Comparison of ENCODE assay signal across 25 cellular contexts in the genomic region with DNA sequence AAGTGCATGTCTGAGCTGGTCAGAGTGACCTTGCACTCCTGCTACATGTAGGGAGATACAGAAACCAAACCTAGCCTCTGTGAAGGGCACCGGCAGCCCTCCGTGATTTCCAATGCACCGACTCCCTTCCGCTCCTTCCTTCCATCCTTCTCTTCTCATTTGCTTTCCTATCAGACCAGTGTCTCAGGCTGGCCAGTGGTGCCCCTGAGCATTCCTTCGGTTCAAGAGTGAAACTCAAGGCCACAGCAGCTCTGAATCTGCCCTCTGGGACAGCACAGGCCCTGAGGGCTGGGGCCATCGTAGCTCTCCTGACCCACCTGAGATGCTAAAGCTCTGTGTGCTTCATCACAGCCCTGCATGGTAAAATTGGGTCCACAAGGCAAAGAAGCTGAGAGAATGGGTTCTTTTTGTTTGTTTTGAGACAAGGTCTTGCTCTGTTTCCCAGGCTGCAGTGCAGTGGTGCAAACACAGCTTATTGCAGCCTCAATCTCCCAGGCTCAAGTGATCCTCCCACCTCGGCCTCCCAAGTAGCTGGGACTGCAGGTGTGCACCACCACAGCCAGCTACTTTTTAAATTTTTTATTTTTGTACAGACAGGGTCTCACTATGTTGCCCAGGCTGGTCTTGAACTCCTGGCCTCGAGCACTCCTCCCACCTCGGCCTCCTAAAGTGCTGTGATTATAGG. TPM values are rescaled to one million over a fixed set of nuclear protein-coding genes. Genes with fewer than 3 reads are reported as not detected.
DNase-seq lines count a peak whose midpoint lies in the region; ATAC-seq and TF ChIP-seq lines count a peak whose summit lies in the region.
"Had no signal": no experiment of that assay in that cellular context is flagged by ENCODE, and none has a peak within 500 bp of the region (broad histone marks: within the 10 kb centered on the region; RNA-seq: fewer than 3 reads in every experiment).

No MANE protein-coding gene starts in this region.

- H3K4me1 Mint-ChIP-seq in natural killer cell = peaks cover 20 to 30% of the 10 kb centered on the region in 2 donors
- peaks cover 27 to 31% of the 10 kb centered on the region in 2 donors for H3K4me1 Mint-ChIP-seq in natural killer cell treated with Interleukin-12 subunit alpha and Interleukin-12 subunit beta and Interleukin-15 and Interleukin-18, amount 100 ng/mL, for 72 hours (ENCODE audit: low read depth in 2 of 2)

- H3K36me3 Mint-ChIP-seq in natural killer cell = no peaks in the 10 kb centered on the region
- H3K36me3 Mint-ChIP-seq in natural killer cell treated with Interleukin-12 subunit alpha and Interleukin-12 subunit beta and Interleukin-15 and Interleukin-18, amount 100 ng/mL, for 72 hours = no peaks in the 10 kb centered on the region

- no peak overlapping the region for H3K27ac Mint-ChIP-seq in natural killer cell
- H3K27ac Mint-ChIP-seq in natural killer cell treated with Interleukin-12 subunit alpha and Interleukin-12 subunit beta and Interleukin-15 and Interleukin-18, amount 100 ng/mL, for 72 hours = no peak overlapping the region
- H3K27ac Mint-ChIP-seq: dendritic cell treated with granulocyte-macrophage colony-stimulating factor and Interleukin-4, amounts not matched to agents 40 ng/mL and 50 ng/mL, for 4 days; endodermal cell had no signal

- H3K18ac ChIP-seq in mesendoderm (ENCODE audit: low read length) = no peak overlapping the region

- TF ChIP-seq CTCF in natural killer cell (IDR thresholded peaks at IDR 0.05) (no peak), MM.1S (IDR thresholded peaks at IDR 0.05; ENCODE audit: low read length) (no peak)

- no peak overlapping the region for H2BK120ac ChIP-seq in mesendoderm (ENCODE audit: low read depth, low read length)

- H3K4ac ChIP-seq in mesendoderm (ENCODE audit: low read depth, low read length) = no peak overlapping the region

- H3K27me3 Mint-ChIP-seq in natural killer cell (ENCODE audit: low read depth in 2 of 2) = peaks cover 13% of the 10 kb centered on the region in 2 donors
- peaks cover 0 to 12% of the 10 kb centered on the region in 2 donors for H3K27me3 Mint-ChIP-seq in natural killer cell treated with Interleukin-12 subunit alpha and Interleukin-12 subunit beta and Interleukin-15 and Interleukin-18, amount 100 ng/mL, for 72 hours
- H3K27me3 Mint-ChIP-seq: dendritic cell treated with granulocyte-macrophage colony-stimulating factor and Interleukin-4, amounts not matched to agents 40 ng/mL and 50 ng/mL, for 4 days had no signal

- H3K4me2 ChIP-seq in MM.1S (ENCODE audit: low read depth, low read length) (no peak overlapping the region; the same call in 1 of the 2 replicates), mesendoderm (ENCODE audit: low read length) (no peak overlapping the region)

- H3K79me2 ChIP-seq in MM.1S (ENCODE audit: low read length) (peaks cover 15% of the 10 kb centered on the region), mesendoderm (ENCODE audit: control insufficient read depth, insufficient read depth, low read length) (no peaks in the 10 kb centered on the region)

- H2BK15ac ChIP-seq in mesendoderm (replicated peaks; ENCODE audit: low read depth) = no peak overlapping the region

- no peaks in the 10 kb centered on the region for H3K9me3 ChIP-seq in MM.1S (replicated peaks; ENCODE audit: insufficient read depth, low read length)
- H3K9me3 ChIP-seq: esophagus muscularis mucosa, tibial artery had no signal

- no peak overlapping the region for H3K23ac ChIP-seq in mesendoderm (ENCODE audit: low read length)

- no peaks in the 10 kb centered on the region for H3K36me3 ChIP-seq in MM.1S (replicated peaks; ENCODE audit: insufficient read depth, low read length)
- H3K36me3 ChIP-seq in mesendoderm (ENCODE audit: control insufficient read depth, insufficient read depth, low read length) = no peaks in the 10 kb centered on the region
- H3K36me3 ChIP-seq: esophagus muscularis mucosa, tibial artery had no signal

- H3K9ac ChIP-seq in MM.1S (ENCODE audit: low read length) (no peak overlapping the region), mesendoderm (ENCODE audit: low read length) (no peak overlapping the region)

- peaks cover 56% of the 10 kb centered on the region for H3K4me1 ChIP-seq in MM.1S (ENCODE audit: low read length)
- peaks cover 13% of the 10 kb centered on the region for H3K4me1 ChIP-seq in mesendoderm (ENCODE audit: control insufficient read depth, low read depth, low read length)

- no peaks in the 10 kb centered on the region for H3K9me3 Mint-ChIP-seq in natural killer cell
- H3K9me3 Mint-ChIP-seq in natural killer cell treated with Interleukin-12 subunit alpha and Interleukin-12 subunit beta and Interleukin-15 and Interleukin-18, amount 100 ng/mL, for 72 hours = no peaks in the 10 kb centered on the region
- H3K9me3 Mint-ChIP-seq: dendritic cell treated with granulocyte-macrophage colony-stimulating factor and Interleukin-4, amounts not matched to agents 40 ng/mL and 50 ng/mL, for 4 days; endodermal cell had no signal

- H3K4me3 ChIP-seq in MM.1S (ENCODE audit: low read length) (no peak overlapping the region), mesendoderm (ENCODE audit: low read length) (no peak overlapping the region)
- H3K4me3 ChIP-seq: esophagus muscularis mucosa, tibial artery had no signal

- H2AFZ ChIP-seq in MM.1S (ENCODE audit: low read length) = no peak overlapping the region

- H2BK5ac ChIP-seq in mesendoderm (ENCODE audit: low read length) = no peak overlapping the region

- peak overlapping the region; percentile 50 for H2AK5ac ChIP-seq in mesendoderm (ENCODE audit: low read length)

- peak overlapping the region; percentile 30 for H3K4me3 Mint-ChIP-seq in natural killer cell
- H3K4me3 Mint-ChIP-seq in natural killer cell treated with Interleukin-12 subunit alpha and Interleukin-12 subunit beta and Interleukin-15 and Interleukin-18, amount 100 ng/mL, for 72 hours = no peak overlapping the region
- H3K4me3 Mint-ChIP-seq: dendritic cell treated with granulocyte-macrophage colony-stimulating factor and Interleukin-4, amounts not matched to agents 40 ng/mL and 50 ng/mL, for 4 days; endodermal cell had no signal

- ATAC-seq in natural killer cell = no peak
- ATAC-seq in natural killer cell treated with Interleukin-12 subunit alpha and Interleukin-12 subunit beta and Interleukin-15 and Interleukin-18, amount 100 ng/mL, for 72 hours = no peak
- ATAC-seq: left lobe of liver, Panc1 had no signal

- H3K27me3 ChIP-seq in MM.1S (replicated peaks; ENCODE audit: insufficient read depth, low read length) (no peaks in the 10 kb centered on the region), mesendoderm (ENCODE audit: insufficient read depth, low read length, poor library complexity) (no peaks in the 10 kb centered on the region)
- H3K27me3 ChIP-seq: esophagus muscularis mucosa had no signal

- no peaks in the 10 kb centered on the region for H4K20me1 ChIP-seq in MM.1S (ENCODE audit: insufficient read depth, low read length)

- H3K27ac ChIP-seq in MM.1S (ENCODE audit: low read length) = peak overlapping the region; percentile 39; the same call in 1 of the 2 replicates
- no peak overlapping the region for H3K27ac ChIP-seq in mesendoderm (ENCODE audit: low read depth, low read length)
- H3K27ac ChIP-seq: esophagus muscularis mucosa, tibial artery had no signal

- H3K9me2 ChIP-seq in MM.1S (replicated peaks; ENCODE audit: insufficient read depth, low read length) = no peaks in the 10 kb centered on the region

- no peak overlapping the region for H4K5ac ChIP-seq in mesendoderm (ENCODE audit: low read length)

- peak overlapping the region; percentile 53 for H3K56ac ChIP-seq in mesendoderm (ENCODE audit: low read length)

- no peak overlapping the region for H4K8ac ChIP-seq in mesendoderm (ENCODE audit: low read depth, low read length)

- intact Hi-C loops in natural killer cell (cut with micrococcal nuclease) = no loop called here

- peaks cover 43% of the 10 kb centered on the region for H3F3A ChIP-seq in MM.1S (ENCODE audit: insufficient read depth, low read length)

- no peaks in the 10 kb centered on the region for H3K79me1 ChIP-seq in mesendoderm (ENCODE audit: low read length)

- WGBS in mesendoderm (ENCODE audit: extremely low coverage, insufficient coverage, low lambda C conversion rate) = no CpG with 5 or more reads among the region's 9 CpGs

- no peak for DNase-seq in natural killer cell
- DNase-seq in natural killer cell treated with Interleukin-12 subunit alpha and Interleukin-12 subunit beta and Interleukin-15 and Interleukin-18, amount 100 ng/mL, for 72 hours (ENCODE audit: low spot score) = no peak
- DNase-seq in MM.1S = no peak
- no peak for DNase-seq in mesendoderm
- no peak for DNase-seq in NCI-H524 treated with DMSO at 0.1 percent for 48 hours (lab: John Stamatoyannopoulos, UW)
- no peak for DNase-seq in OCI-M1 (lab: John Stamatoyannopoulos, UW)
- DNase-seq in D341Med (ENCODE audit: low spot score) = no peak
- DNase-seq: activated CD4-positive, alpha-beta T cell treated with anti-CD3 and anti-CD28 coated beads for 4 hours; activated gamma-delta T cell; activated T-cell treated with anti-CD3 and anti-CD28 coated beads, Interleukin-2, amount 50 U/mL, for 1 hour; COR-L47; endodermal cell; foreskin fibroblast; KG1; NCI-H1417; NCI-H2081 treated with DMSO at 0.1 percent for 48 hours; NCI-H2227 treated with DMSO at 0.1 percent for 48 hours; SHP77; stimulated activated CD4-positive, alpha-beta T cell treated with anti-CD3 and anti-CD28 coated beads, Interleukin-4, amount 100 ng/mL, for 24 hours; T-helper 9 cell; tibial artery had no signal

RNA-seq across cellular contexts. Expression of gene BMF, which starts 2.3 kb away (rescaled TPM):
- total RNA-seq in natural killer cell = 10 to 100 TPM in 1 of 3 donors, 1 to 10 TPM in 2; 7.6 to 10.5 (median 9.8) TPM
- total RNA-seq in natural killer cell treated with Interleukin-12 subunit alpha and Interleukin-12 subunit beta and Interleukin-15 and Interleukin-18, amount 100 ng/mL, for 72 hours = 1 to 10 TPM; 1.8 to 4.6 TPM
- 5.7 TPM for polyA plus RNA-seq in mesendoderm (2013, experiment 1 of 2)
- 5.5 TPM for polyA plus RNA-seq in mesendoderm (2013, experiment 2 of 2)

RNA-seq across cellular contexts. Expression of gene BUB1B, which starts 49.9 kb away (rescaled TPM):
- 1 to 10 TPM in 2 of 3 donors, under 1 TPM in 1; 0.75 to 2.4 (median 1.9) TPM for total RNA-seq in natural killer cell
- total RNA-seq in natural killer cell treated with Interleukin-12 subunit alpha and Interleukin-12 subunit beta and Interleukin-15 and Interleukin-18, amount 100 ng/mL, for 72 hours = 10 to 100 TPM; 19.4 to 70.8 TPM
- 65.1 TPM for polyA plus RNA-seq in mesendoderm (2013, experiment 1 of 2)
- 67.5 TPM for polyA plus RNA-seq in mesendoderm (2013, experiment 2 of 2)

Comparison
In these comparisons a context has a peak if more than half of its experiments do, and no peak if none do; other contexts are left out.
1. RNA of gene BUB1B, which starts 49.9 kb away (total RNA-seq): 19.4 to 70.8 TPM in natural killer cell treated with Interleukin-12 subunit alpha and Interleukin-12 subunit beta and Interleukin-15 and Interleukin-18, amount 100 ng/mL, for 72 hours; 0.75 to 2.4 TPM in natural killer cell; every median in the first group is over 4 times any median in the second.